ENCODE assay signal across 1 cellular context in the genomic region with DNA sequence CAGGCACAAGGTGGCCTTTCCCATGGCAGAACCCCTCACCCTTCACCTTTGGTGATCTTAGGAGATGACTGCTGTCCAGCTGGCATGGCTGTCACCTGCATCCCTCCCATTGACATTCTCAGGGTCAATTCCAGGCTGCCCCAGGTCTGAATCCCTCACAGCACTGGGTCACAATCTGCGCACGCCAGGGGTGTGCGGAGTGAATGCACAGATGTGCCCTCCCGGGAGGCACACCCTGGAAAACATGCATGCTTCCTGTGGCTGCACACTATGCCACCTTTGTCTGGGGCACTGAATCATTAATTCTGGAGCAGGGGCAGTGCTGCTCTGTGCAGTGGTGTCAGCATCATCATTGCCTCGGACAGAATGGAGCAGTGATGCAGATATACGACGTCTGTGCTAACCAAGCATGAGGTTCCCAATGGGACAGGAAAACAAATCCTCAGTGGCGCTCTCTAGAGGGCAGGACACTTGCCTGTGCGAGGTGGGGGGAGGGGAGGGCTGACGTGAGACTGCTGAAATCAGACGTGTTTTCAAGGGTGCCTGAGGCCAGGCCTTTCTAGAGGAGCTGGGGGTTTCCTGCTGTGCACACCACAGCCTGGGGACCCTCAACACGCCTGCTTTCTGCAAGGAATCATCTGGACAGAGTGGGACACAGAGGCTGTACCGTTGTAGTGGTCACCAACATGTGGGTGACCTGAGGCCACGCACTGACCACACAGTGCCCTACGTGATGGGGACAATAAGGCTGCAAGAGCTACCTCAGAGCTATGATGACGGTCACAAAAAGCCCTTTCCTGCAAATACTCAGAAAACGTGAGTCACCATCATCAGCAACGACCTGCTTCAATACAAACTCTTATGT.
A peak's percentile ranks its signal among the peaks of the same experiment; 100 is the strongest.
TF ChIP-seq lines count a peak whose summit lies in the region.

No MANE protein-coding gene starts in this region.

TF ChIP-seq in HepG2, 621 proteins besides CTCF, POLR2A, EP300 and RAD21 (continued from another document):
- TF ChIP-seq, protein P1, sequence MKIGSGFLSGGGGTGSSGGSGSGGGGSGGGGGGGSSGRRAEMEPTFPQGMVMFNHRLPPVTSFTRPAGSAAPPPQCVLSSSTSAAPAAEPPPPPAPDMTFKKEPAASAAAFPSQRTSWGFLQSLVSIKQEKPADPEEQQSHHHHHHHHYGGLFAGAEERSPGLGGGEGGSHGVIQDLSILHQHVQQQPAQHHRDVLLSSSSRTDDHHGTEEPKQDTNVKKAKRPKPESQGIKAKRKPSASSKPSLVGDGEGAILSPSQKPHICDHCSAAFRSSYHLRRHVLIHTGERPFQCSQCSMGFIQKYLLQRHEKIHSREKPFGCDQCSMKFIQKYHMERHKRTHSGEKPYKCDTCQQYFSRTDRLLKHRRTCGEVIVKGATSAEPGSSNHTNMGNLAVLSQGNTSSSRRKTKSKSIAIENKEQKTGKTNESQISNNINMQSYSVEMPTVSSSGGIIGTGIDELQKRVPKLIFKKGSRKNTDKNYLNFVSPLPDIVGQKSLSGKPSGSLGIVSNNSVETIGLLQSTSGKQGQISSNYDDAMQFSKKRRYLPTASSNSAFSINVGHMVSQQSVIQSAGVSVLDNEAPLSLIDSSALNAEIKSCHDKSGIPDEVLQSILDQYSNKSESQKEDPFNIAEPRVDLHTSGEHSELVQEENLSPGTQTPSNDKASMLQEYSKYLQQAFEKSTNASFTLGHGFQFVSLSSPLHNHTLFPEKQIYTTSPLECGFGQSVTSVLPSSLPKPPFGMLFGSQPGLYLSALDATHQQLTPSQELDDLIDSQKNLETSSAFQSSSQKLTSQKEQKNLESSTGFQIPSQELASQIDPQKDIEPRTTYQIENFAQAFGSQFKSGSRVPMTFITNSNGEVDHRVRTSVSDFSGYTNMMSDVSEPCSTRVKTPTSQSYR (CRISPR knock-in tag; IDR thresholded peaks at IDR 0.05; ENCODE audit: borderline replicate concordance): peak; percentile 81
